ENCODE assay signal across 16 cellular contexts in the genomic region with DNA sequence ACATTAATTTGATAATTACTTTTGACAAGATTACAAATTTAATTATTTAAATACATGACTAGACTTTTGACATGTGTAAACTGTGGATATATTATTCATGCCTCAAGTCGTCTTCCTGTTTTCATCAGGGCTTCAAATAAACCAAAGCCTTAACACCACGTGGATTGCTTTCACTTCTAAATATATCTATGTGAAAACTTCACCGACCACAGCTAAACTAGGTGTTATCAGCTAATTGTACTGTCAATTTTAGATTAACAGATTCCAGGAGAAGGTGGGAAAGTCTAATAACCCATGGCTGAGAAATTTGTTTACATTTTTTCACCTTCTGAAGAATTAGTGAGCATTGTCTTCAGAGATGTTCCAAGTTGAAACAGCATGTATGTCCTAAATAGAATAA.
"Had no signal": no experiment of that assay in that cellular context is flagged by ENCODE, and none has a peak within 500 bp of the region (broad histone marks: within the 10 kb centered on the region; RNA-seq: fewer than 3 reads in every experiment).

No MANE protein-coding gene starts in this region.

- H3K4me3 Mint-ChIP-seq: activated B cell treated with CpG ODN at 0.5 μM for 24 hours; activated CD4-positive, alpha-beta T cell treated with anti-CD3 and anti-CD28 coated beads, Interleukin-2, amount 10 ng/mL, durations not matched to agents 7 days and 5 days; activated naive CD4-positive, alpha-beta T cell treated with anti-CD3 and anti-CD28 coated beads for 36 hours; activated T-helper 17 cell treated with anti-CD3 and anti-CD28 coated beads, Interleukin-2, amount 50 U/mL, for 72 hours; naive thymus-derived CD4-positive, alpha-beta T cell had no signal

- H3K27ac ChIP-seq: cardiac muscle cell, neutrophil, tibial nerve, vagina had no signal

- H3K4me1 ChIP-seq: tibial nerve, vagina had no signal

- ATAC-seq: activated T-helper 17 cell treated with anti-CD3 and anti-CD28 coated beads, Interleukin-2, amount 50 U/mL, for 72 hours; esophagus mucosa; naive thymus-derived CD4-positive, alpha-beta T cell; right cardiac atrium had no signal

- H3K4me1 Mint-ChIP-seq: activated B cell treated with CpG ODN at 0.5 μM for 24 hours; activated T-helper 17 cell treated with anti-CD3 and anti-CD28 coated beads, Interleukin-2, amount 50 U/mL, for 72 hours; naive thymus-derived CD4-positive, alpha-beta T cell had no signal

- DNase-seq: activated B cell treated with CpG ODN at 0.5 μM for 24 hours; activated CD4-positive, alpha-beta T cell treated with anti-CD3 and anti-CD28 coated beads, Interleukin-2, amount 10 ng/mL, durations not matched to agents 7 days and 5 days; activated CD8-positive, alpha-beta memory T cell treated with anti-CD3 and anti-CD28 coated beads for 24 hours; activated naive CD4-positive, alpha-beta T cell treated with anti-CD3 and anti-CD28 coated beads for 36 hours; glutamatergic neuron; naive thymus-derived CD4-positive, alpha-beta T cell; right cardiac atrium; small intestine had no signal

- H3K36me3 Mint-ChIP-seq: naive thymus-derived CD4-positive, alpha-beta T cell had no signal

- H3K27me3 Mint-ChIP-seq: activated B cell treated with CpG ODN at 0.5 μM for 24 hours; activated CD4-positive, alpha-beta T cell treated with anti-CD3 and anti-CD28 coated beads, Interleukin-2, amount 10 ng/mL, durations not matched to agents 7 days and 5 days; activated T-helper 17 cell treated with anti-CD3 and anti-CD28 coated beads, Interleukin-2, amount 50 U/mL, for 72 hours had no signal

- H3K36me3 ChIP-seq: cardiac muscle cell, neutrophil, tibial nerve, vagina had no signal

- H3K27me3 ChIP-seq: cardiac muscle cell, neutrophil, tibial nerve, vagina had no signal

- H3K9me3 Mint-ChIP-seq: activated B cell treated with CpG ODN at 0.5 μM for 24 hours; activated CD4-positive, alpha-beta T cell treated with anti-CD3 and anti-CD28 coated beads, Interleukin-2, amount 10 ng/mL, durations not matched to agents 7 days and 5 days; activated naive CD4-positive, alpha-beta T cell treated with anti-CD3 and anti-CD28 coated beads for 36 hours; activated T-helper 17 cell treated with anti-CD3 and anti-CD28 coated beads, Interleukin-2, amount 50 U/mL, for 72 hours; naive thymus-derived CD4-positive, alpha-beta T cell had no signal

- H3K4me3 ChIP-seq: cardiac muscle cell, lung, tibial nerve, vagina had no signal

- H3K27ac Mint-ChIP-seq: activated B cell treated with CpG ODN at 0.5 μM for 24 hours; activated CD4-positive, alpha-beta T cell treated with anti-CD3 and anti-CD28 coated beads, Interleukin-2, amount 10 ng/mL, durations not matched to agents 7 days and 5 days; activated naive CD4-positive, alpha-beta T cell treated with anti-CD3 and anti-CD28 coated beads for 36 hours; activated T-helper 17 cell treated with anti-CD3 and anti-CD28 coated beads, Interleukin-2, amount 50 U/mL, for 72 hours; naive thymus-derived CD4-positive, alpha-beta T cell; progenitor cell of endocrine pancreas had no signal

- H3K9me3 ChIP-seq: neutrophil, tibial nerve, vagina had no signal
